Comparison of ENCODE assay signal across 1 cellular context in the genomic region with DNA sequence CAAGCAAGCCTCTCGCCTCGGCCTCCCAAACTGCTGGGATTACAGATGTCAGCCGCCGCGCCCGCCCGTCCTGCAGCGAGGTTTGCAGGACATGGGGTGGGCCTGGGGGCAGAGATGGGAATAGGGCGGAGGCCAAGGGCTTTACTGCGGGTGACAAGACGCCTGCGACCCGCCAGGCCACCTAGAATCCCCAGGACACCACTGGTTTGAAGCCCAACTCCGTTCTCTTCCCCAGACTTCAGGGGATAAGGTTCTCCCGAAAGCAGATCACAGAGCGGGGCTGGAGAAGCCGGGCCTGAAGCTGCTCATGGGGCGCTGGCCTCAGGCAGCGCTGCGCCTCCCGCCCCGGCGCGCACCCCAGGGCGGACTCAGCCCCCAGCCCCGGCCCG.
TF ChIP-seq lines count a peak whose summit lies in the region.

No MANE protein-coding gene starts in this region.

TF ChIP-seq in IMR-90, 13 proteins besides CTCF, POLR2A, EP300 and RAD21:
- no peak for TF ChIP-seq MAFK (IDR thresholded peaks at IDR 0.05; ENCODE audit: low read depth, low read length)
- TF ChIP-seq CEBPB (IDR thresholded peaks at IDR 0.05; ENCODE audit: low read depth, low read length), result no peak
- TF ChIP-seq RCOR1 (IDR thresholded peaks at IDR 0.05; ENCODE audit: insufficient replicate concordance, low read length), result no peak
- TF ChIP-seq BHLHE40 (IDR thresholded peaks at IDR 0.05; ENCODE audit: low read depth, low read length), result no peak
- TF ChIP-seq NFE2L2 (IDR thresholded peaks at IDR 0.05; ENCODE audit: low read depth, low read length), result no peak
- no peak for TF ChIP-seq RFX5 (IDR thresholded peaks at IDR 0.05; ENCODE audit: low read depth, low read length)
- no peak for TF ChIP-seq MXI1 (IDR thresholded peaks at IDR 0.05; ENCODE audit: borderline replicate concordance, low read depth, low read length)
- TF ChIP-seq CHD1 (IDR thresholded peaks at IDR 0.05; ENCODE audit: low read depth, low read length), result no peak
- TF ChIP-seq, protein P1, sequence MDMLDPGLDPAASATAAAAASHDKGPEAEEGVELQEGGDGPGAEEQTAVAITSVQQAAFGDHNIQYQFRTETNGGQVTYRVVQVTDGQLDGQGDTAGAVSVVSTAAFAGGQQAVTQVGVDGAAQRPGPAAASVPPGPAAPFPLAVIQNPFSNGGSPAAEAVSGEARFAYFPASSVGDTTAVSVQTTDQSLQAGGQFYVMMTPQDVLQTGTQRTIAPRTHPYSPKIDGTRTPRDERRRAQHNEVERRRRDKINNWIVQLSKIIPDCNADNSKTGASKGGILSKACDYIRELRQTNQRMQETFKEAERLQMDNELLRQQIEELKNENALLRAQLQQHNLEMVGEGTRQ (IDR thresholded peaks at IDR 0.05; ENCODE audit: low read depth, low read length), result no peak
- TF ChIP-seq, protein P2, sequence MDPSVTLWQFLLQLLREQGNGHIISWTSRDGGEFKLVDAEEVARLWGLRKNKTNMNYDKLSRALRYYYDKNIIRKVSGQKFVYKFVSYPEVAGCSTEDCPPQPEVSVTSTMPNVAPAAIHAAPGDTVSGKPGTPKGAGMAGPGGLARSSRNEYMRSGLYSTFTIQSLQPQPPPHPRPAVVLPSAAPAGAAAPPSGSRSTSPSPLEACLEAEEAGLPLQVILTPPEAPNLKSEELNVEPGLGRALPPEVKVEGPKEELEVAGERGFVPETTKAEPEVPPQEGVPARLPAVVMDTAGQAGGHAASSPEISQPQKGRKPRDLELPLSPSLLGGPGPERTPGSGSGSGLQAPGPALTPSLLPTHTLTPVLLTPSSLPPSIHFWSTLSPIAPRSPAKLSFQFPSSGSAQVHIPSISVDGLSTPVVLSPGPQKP (IDR thresholded peaks at IDR 0.05; ENCODE audit: borderline replicate concordance, low read depth, low read length), result no peak
- TF ChIP-seq SMC3 (IDR thresholded peaks at IDR 0.05; ENCODE audit: low read depth, low read length), result no peak
- no peak for TF ChIP-seq FOS (IDR thresholded peaks at IDR 0.05; ENCODE audit: low read depth, low read length)
